In genomic region chr7:31478018-31478417, GRCh38 we compare ENCODE assay signal across 23 cellular contexts. TPM values are rescaled to one million over a fixed set of nuclear protein-coding genes. Genes with fewer than 3 reads are reported as not detected.
"Had no signal": no experiment of that assay in that cellular context is flagged by ENCODE, and none has a peak within 500 bp of the region (broad histone marks: within the 10 kb centered on the region; RNA-seq: fewer than 3 reads in every experiment).

No MANE protein-coding gene starts in this region.

- ATAC-seq: esophagus mucosa; heart left ventricle; mucosa of descending colon; natural killer cell treated with Interleukin-12 subunit alpha and Interleukin-12 subunit beta and Interleukin-15 and Interleukin-18, amount 100 ng/mL, for 72 hours had no signal

- H3K36me3 Mint-ChIP-seq: natural killer cell treated with Interleukin-12 subunit alpha and Interleukin-12 subunit beta and Interleukin-15 and Interleukin-18, amount 100 ng/mL, for 72 hours had no signal

- H3K4me1 ChIP-seq: colonic mucosa, heart left ventricle, pancreas, upper lobe of left lung, vagina had no signal

- H3K4me3 ChIP-seq: colonic mucosa, heart left ventricle, mucosa of descending colon, pancreas, stomach, upper lobe of left lung, vagina had no signal

- H3K36me3 ChIP-seq: colonic mucosa, heart left ventricle, pancreas, stomach, upper lobe of left lung, vagina had no signal

- H3K27ac ChIP-seq: colonic mucosa, heart left ventricle, stomach, upper lobe of left lung, vagina had no signal

- H3K27me3 ChIP-seq: colonic mucosa, pancreas, stomach, upper lobe of left lung, vagina had no signal

- H3K4me3 Mint-ChIP-seq: natural killer cell treated with Interleukin-12 subunit alpha and Interleukin-12 subunit beta and Interleukin-15 and Interleukin-18, amount 100 ng/mL, for 72 hours had no signal

- DNase-seq: colonic mucosa; effector CD8-positive, alpha-beta T cell; heart left ventricle; kidney glomerular epithelial cell; mucosa of descending colon; occipital lobe; pancreas; right cardiac atrium; small intestine; stimulated activated CD4-positive, alpha-beta T cell treated with anti-CD3 and anti-CD28 coated beads, Interleukin-12 subunit alpha, Interleukin-12 subunit beta, amount 100 ng/mL, for 4 hours; stimulated activated naive CD4-positive, alpha-beta T cell; stomach; substantia nigra; upper lobe of left lung had no signal

- H3K9me3 Mint-ChIP-seq: natural killer cell treated with Interleukin-12 subunit alpha and Interleukin-12 subunit beta and Interleukin-15 and Interleukin-18, amount 100 ng/mL, for 72 hours had no signal

- H3K27ac Mint-ChIP-seq: natural killer cell treated with Interleukin-12 subunit alpha and Interleukin-12 subunit beta and Interleukin-15 and Interleukin-18, amount 100 ng/mL, for 72 hours; progenitor cell of endocrine pancreas had no signal

RNA-seq across cellular contexts. Expression of gene ITPRID1, which starts 35.9 kb away (rescaled TPM):
- total RNA-seq: dermis microvascular lymphatic vessel endothelial cell; fibroblast of lung; glomerular endothelial cell; liver; lung microvascular endothelial cell; natural killer cell treated with Interleukin-12 subunit alpha and Interleukin-12 subunit beta and Interleukin-15 and Interleukin-18, amount 100 ng/mL, for 72 hours; right cardiac atrium; vagina had no signal
- polyA plus RNA-seq: fibroblast of lung, heart left ventricle, liver, right cardiac atrium had no signal
